Comparison of ENCODE assay signal across 8 cellular contexts in the genomic region with DNA sequence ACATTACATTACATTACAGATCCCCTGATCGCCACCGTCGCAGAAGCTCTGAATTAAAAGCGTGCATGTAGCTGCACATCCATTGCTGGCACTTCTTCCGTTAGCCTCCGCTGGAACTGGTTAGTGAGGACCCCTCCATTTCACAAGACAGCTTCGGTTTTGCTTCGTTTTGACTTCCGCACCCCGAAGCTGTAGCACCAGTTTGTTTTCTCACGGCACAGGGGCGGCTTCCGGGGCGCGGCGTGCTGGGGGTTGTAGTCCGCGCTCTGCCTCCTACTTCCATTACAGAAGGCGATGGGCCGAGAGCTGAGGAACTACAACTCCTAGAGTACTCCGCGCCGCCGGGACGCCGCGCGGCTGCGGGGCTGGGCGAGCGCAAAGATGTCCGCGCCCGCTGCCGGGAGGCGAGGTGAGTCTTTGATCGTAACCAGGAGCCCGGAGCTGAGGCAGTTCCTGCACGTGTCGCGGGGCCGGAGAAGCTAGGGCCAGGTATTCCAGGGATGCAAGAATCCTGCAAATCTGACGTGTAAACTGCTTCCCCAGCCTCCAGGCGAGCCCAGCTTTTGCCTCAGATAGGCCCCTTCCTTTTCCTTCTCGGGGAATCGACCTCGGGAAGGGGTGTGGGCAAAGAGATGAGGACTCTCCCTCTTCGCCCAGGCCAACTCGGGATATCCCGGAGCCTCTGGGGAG. TPM values are rescaled to one million over a fixed set of nuclear protein-coding genes. Genes with fewer than 3 reads are reported as not detected.
A peak's percentile ranks its signal among the peaks of the same experiment; 100 is the strongest.
DNase-seq lines count a peak whose midpoint lies in the region; ATAC-seq and TF ChIP-seq lines count a peak whose summit lies in the region.

A gene (plus strand): TSS at position 352 of the 690 bp plus-strand sequence. CDS start 387 bp downstream, outside the sequence.

- H3K4me3 Mint-ChIP-seq in activated CD4-positive, alpha-beta memory T cell treated with anti-CD3 and anti-CD28 coated beads for 36 hours = peak within 1 kb of the TSS; percentile 95

- peak within 1 kb of the TSS; percentile 96 for H3K27ac Mint-ChIP-seq in activated CD4-positive, alpha-beta memory T cell treated with anti-CD3 and anti-CD28 coated beads for 36 hours

- peak in 41 of 56 donors; percentile 11 to 57 (median 36) for TF ChIP-seq CTCF in dorsolateral prefrontal cortex (IDR thresholded peaks at IDR 0.05 in 54 of 56, conservative IDR thresholded peaks at IDR 0.05 in 2 of 56; ENCODE audit: low read depth in 1 of 56, partially characterized antibody in 56 of 56)
- no peak for TF ChIP-seq CTCF in right lobe of liver (IDR thresholded peaks at IDR 0.05)

- peaks cover 51% of the 10 kb centered on the region for H3K4me1 Mint-ChIP-seq in activated CD4-positive, alpha-beta memory T cell treated with anti-CD3 and anti-CD28 coated beads for 36 hours (ENCODE audit: low read depth)

- no peaks in the 10 kb centered on the region for H3K9me3 Mint-ChIP-seq in activated CD4-positive, alpha-beta memory T cell treated with anti-CD3 and anti-CD28 coated beads for 36 hours

- intact Hi-C loops in activated CD4-positive, alpha-beta memory T cell treated with anti-CD3 and anti-CD28 coated beads for 36 hours (cut with micrococcal nuclease) = loop anchor here (1.0 to 5.0 kb wide), 8 partner anchors 29 to 1002 kb away; a partner anchor contains a TSS
- intact Hi-C loops in dorsolateral prefrontal cortex (cut with DNase I) (loop anchor here (1.0 to 10.0 kb wide), 7 partner anchors 33 to 335 kb away; a partner anchor contains a TSS), right lobe of liver (cut with DNase I) (loop anchor here (10.0 kb wide), 4 partner anchors 53 to 253 kb away; a partner anchor contains a TSS)

- WGBS in right lobe of liver (ENCODE audit: insufficient coverage, low coverage, low lambda C conversion rate, missing lambda C conversion rate) = 0% methylated on average over 19 of the region's 50 CpGs

- H3K4me3 ChIP-seq in dorsolateral prefrontal cortex = peak within 1 kb of the TSS; percentile 62 to 99 (median 93)
- H3K4me3 ChIP-seq in right lobe of liver = peak within 1 kb of the TSS; percentile 94 to 99 (median 98)

- no peaks in the 10 kb centered on the region for H3K9me3 ChIP-seq in right lobe of liver

- peaks cover 0 to 19% (median 7%) of the 10 kb centered on the region in 4 donors for H3K36me3 ChIP-seq in right lobe of liver

- H3K27ac ChIP-seq in dorsolateral prefrontal cortex (peak within 1 kb of the TSS; percentile 30 to 96 (median 88)), right lobe of liver (peak within 1 kb of the TSS; percentile 71 to 78 (median 77))

- no peaks in the 10 kb centered on the region for H3K27me3 Mint-ChIP-seq in activated CD4-positive, alpha-beta memory T cell treated with anti-CD3 and anti-CD28 coated beads for 36 hours

- CTCF ChIA-PET in activated CD4-positive, alpha-beta memory T cell treated with anti-CD3 and anti-CD28 coated beads for 36 hours (lab: Charles Lee) = interaction anchor here (0.5 to 9.0 kb wide), 17 partner anchors 9 to 916 kb away, joined by 3 to 210 read pairs (median 7); a partner anchor contains a TSS

- TF ChIP-seq POLR2A in right lobe of liver (IDR thresholded peaks at IDR 0.05) = peak; percentile 67

- POLR2A ChIA-PET in activated CD4-positive, alpha-beta memory T cell treated with anti-CD3 and anti-CD28 coated beads for 36 hours (lab: Charles Lee) = interaction anchor here (1.0 to 3.1 kb wide), 9 partner anchors 11 to 439 kb away, joined by 3 to 24 read pairs (median 7); a partner anchor contains a TSS

- peak; percentile 91 for ATAC-seq in GM19351 (IDR thresholded peaks at IDR 0.05; ENCODE audit: unreplicated experiment)
- peak; percentile 96 for ATAC-seq in HG03521 (IDR thresholded peaks at IDR 0.05; ENCODE audit: unreplicated experiment)
- peak; percentile 89 to 97 (median 94) for ATAC-seq in right lobe of liver

- H3K27me3 ChIP-seq in dorsolateral prefrontal cortex (no peaks in the 10 kb centered on the region), right lobe of liver (no peaks in the 10 kb centered on the region)

- peaks cover 33% of the 10 kb centered on the region for H3K36me3 Mint-ChIP-seq in activated CD4-positive, alpha-beta memory T cell treated with anti-CD3 and anti-CD28 coated beads for 36 hours

- peaks cover 0 to 20% (median 10%) of the 10 kb centered on the region in 4 donors for H3K4me1 ChIP-seq in right lobe of liver

- DNase-seq in C1 segment of cervical spinal cord (lab: John Stamatoyannopoulos, UW) = peak; percentile 24 to 95 (median 90)
- DNase-seq in NCI-H82 (lab: John Stamatoyannopoulos, UW) = peak; percentile 94
- DNase-seq in activated CD4-positive, alpha-beta memory T cell treated with anti-CD3 and anti-CD28 coated beads for 36 hours = peak; percentile 97
- peak; percentile 92 to 98 (median 97) for DNase-seq in dorsolateral prefrontal cortex
- peak; percentile 93 to 96 (median 95) for DNase-seq in right lobe of liver
- DNase-seq in stimulated activated CD4-positive, alpha-beta T cell treated with anti-CD3 and anti-CD28 coated beads, Interleukin-4, amount 100 ng/mL, for 4 hours = peak; percentile 91 to 95

RNA-seq across cellular contexts. Expression of the gene that starts here (rescaled TPM):
- total RNA-seq in activated CD4-positive, alpha-beta memory T cell treated with anti-CD3 and anti-CD28 coated beads for 36 hours = 10 to 100 TPM; 56.3 to 56.8 TPM
- total RNA-seq in dorsolateral prefrontal cortex (10 to 100 TPM; 40.8 to 77.7 (median 61.3) TPM), right lobe of liver (10 to 100 TPM; 22.7 to 42.5 (median 25.0) TPM)

Comparison
In these comparisons a context has a peak if more than half of its experiments do, and no peak if none do; other contexts are left out.
1. Peak in every context shown above with its lines: DNase-seq, ATAC-seq, H3K4me3 ChIP-seq and H3K27ac ChIP-seq.
2. CTCF ChIP-seq: peak in dorsolateral prefrontal cortex (41 of 56); none in right lobe of liver (0 of 4).